ENCODE assay signal across 9 cellular contexts in the genomic region with DNA sequence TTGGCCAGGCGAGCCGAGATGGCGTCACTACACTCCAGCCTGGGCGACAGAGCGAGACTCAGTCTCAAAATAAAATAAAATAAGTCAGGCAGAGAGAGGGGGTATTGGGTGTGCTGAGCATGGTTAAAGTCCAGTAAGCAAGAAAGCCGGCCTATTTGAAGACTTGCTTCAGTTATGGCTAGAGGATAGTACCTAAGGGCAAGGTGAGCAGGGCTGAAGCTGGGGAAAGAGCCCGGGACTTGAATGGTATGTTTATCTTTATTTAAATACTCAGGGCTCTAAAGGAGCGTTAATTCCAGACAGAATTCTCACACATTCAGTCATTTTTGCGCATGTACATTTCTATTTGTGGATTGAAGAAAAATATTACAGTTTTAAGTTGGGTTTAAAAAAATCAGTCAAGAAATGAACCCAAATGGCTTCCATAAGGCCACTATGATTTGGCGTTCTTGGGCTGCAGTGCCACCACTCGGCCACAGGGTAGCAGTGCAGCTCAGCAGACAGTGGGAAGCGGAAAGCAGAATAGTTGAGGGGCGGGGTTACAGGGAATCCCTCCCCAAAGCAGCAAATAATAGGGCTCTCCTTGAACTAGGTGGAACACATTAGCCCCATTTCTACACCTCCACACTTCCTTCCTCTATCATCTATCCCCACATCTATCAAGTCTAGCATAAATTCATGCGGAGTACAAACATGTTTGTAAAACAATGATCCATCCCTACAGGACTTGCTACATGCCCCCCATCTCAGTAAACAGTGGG. TPM values are rescaled to one million over a fixed set of nuclear protein-coding genes. Genes with fewer than 3 reads are reported as not detected.
DNase-seq lines count a peak whose midpoint lies in the region; ATAC-seq and TF ChIP-seq lines count a peak whose summit lies in the region.
"Had no signal": no experiment of that assay in that cellular context is flagged by ENCODE, and none has a peak within 500 bp of the region (broad histone marks: within the 10 kb centered on the region; RNA-seq: fewer than 3 reads in every experiment).

No MANE protein-coding gene starts in this region.

- intact Hi-C loops in left ventricle myocardium superior (cut with micrococcal nuclease), result loop anchor here (5.0 kb wide), 2 partner anchors 85 to 245 kb away; a partner anchor contains a TSS

- H3K4me3 ChIP-seq in retinal pigment epithelial cell (ENCODE audit: low read length), result no peak overlapping the region
- H3K4me3 ChIP-seq: BLaER1 treated with 17β-estradiol and CSF1 and Interleukin-3, amounts not matched to agents 10 nM and 100 nM had no signal

- DNase-seq in NCI-H187 (lab: John Stamatoyannopoulos, UW), result peak; percentile 24 to 26
- no peak for DNase-seq in NCI-H187 treated with DMSO at 0.1 percent for 48 hours (lab: John Stamatoyannopoulos, UW)
- DNase-seq in NCI-H1417 treated with DMSO at 0.1 percent for 48 hours (lab: John Stamatoyannopoulos, UW), result peak; percentile 44
- DNase-seq in T-helper 17 cell, result peak; percentile 40 to 71 (median 54)
- DNase-seq in amygdala (lab: John Stamatoyannopoulos, UW), result peak in 52 of 56 donors; percentile 2 to 87 (median 43)
- peak; percentile 85 for DNase-seq in left ventricle myocardium superior
- peak; percentile 37 for DNase-seq in retinal pigment epithelial cell (ENCODE audit: low read depth)

- ATAC-seq in HG02840 (IDR thresholded peaks at IDR 0.05; ENCODE audit: low FRiP score, unreplicated experiment) (peak; percentile 84), T-helper 17 cell (peak; percentile 100), left ventricle myocardium superior (peak; percentile 95)

- peak overlapping the region; percentile 3 for H3K27ac Mint-ChIP-seq in T-helper 17 cell

- peaks cover 6% of the 10 kb centered on the region for H3K4me1 Mint-ChIP-seq in T-helper 17 cell

- peak; percentile 99 for TF ChIP-seq CTCF in retinal pigment epithelial cell (conservative IDR thresholded peaks at IDR 0.05; ENCODE audit: low read depth, low read length)

- H3K27me3 Mint-ChIP-seq in T-helper 17 cell, result peaks cover 23% of the 10 kb centered on the region

- H3K9me3 ChIP-seq in T-helper 17 cell (ENCODE audit: control insufficient read depth, low read length, poor library complexity, severe bottlenecking), result no peaks in the 10 kb centered on the region
- H3K9me3 ChIP-seq: BLaER1 treated with 17β-estradiol and CSF1 and Interleukin-3, amounts not matched to agents 10 nM and 100 nM had no signal

- H3K4me3 Mint-ChIP-seq in T-helper 17 cell, result no peak overlapping the region

- peaks cover 4% of the 10 kb centered on the region for H3K36me3 Mint-ChIP-seq in T-helper 17 cell (ENCODE audit: low read depth)

RNA-seq across cellular contexts. Expression of a gene that starts 37.2 kb away (rescaled TPM):
- not detected for total RNA-seq in T-helper 17 cell
- 107 TPM for total RNA-seq in left ventricle myocardium superior

RNA-seq across cellular contexts. Expression of a gene that starts 46.4 kb away (rescaled TPM):
- total RNA-seq in T-helper 17 cell (1 to 10 TPM in 1 of 2 donors, under 1 TPM in 1; 0.86 to 1.3 TPM), left ventricle myocardium superior (20.2 TPM)

Comparison
In these comparisons a context has a peak if more than half of its experiments do, and no peak if none do; other contexts are left out.
1. RNA of a gene that starts 37.2 kb away (total RNA-seq): 107 TPM in left ventricle myocardium superior (single experiment); not detected in T-helper 17 cell; every median in the first group is over 100 times any median in the second.
2. Peak in every context shown above with its lines, with median percentiles within 50 percentile points of each other: ATAC-seq.